Comparison of ENCODE assay signal across 18 cellular contexts in genomic region chr6:137727206-137727605, GRCh38.
DNase-seq lines count a peak whose midpoint lies in the region; ATAC-seq and TF ChIP-seq lines count a peak whose summit lies in the region.
"Had no signal": no experiment of that assay in that cellular context is flagged by ENCODE, and none has a peak within 500 bp of the region (broad histone marks: within the 10 kb centered on the region; RNA-seq: fewer than 3 reads in every experiment).

No MANE protein-coding gene starts in this region.

- no peaks in the 10 kb centered on the region for H3K9me2 ChIP-seq in SK-N-SH

- no peak overlapping the region for H2BK120ac ChIP-seq in mesenchymal stem cell (ENCODE audit: low read depth, low read length)

- H4K91ac ChIP-seq in mesenchymal stem cell (ENCODE audit: low read length): no peak overlapping the region

- no peak overlapping the region for H3K23ac ChIP-seq in mesenchymal stem cell (ENCODE audit: low read length in 2 of 2)

- H3K27me3 Mint-ChIP-seq in T-helper 17 cell: peaks cover 7% of the 10 kb centered on the region
- peaks cover 4% of the 10 kb centered on the region for H3K27me3 Mint-ChIP-seq in activated CD4-positive, alpha-beta T cell treated with anti-CD3 and anti-CD28 coated beads for 36 hours
- H3K27me3 Mint-ChIP-seq: CD4-positive, alpha-beta memory T cell had no signal

- peaks cover 2% of the 10 kb centered on the region for H3K36me3 Mint-ChIP-seq in T-helper 17 cell (ENCODE audit: low read depth)
- no peaks in the 10 kb centered on the region for H3K36me3 Mint-ChIP-seq in activated CD4-positive, alpha-beta T cell treated with anti-CD3 and anti-CD28 coated beads for 36 hours (ENCODE audit: low read depth)
- H3K36me3 Mint-ChIP-seq: CD4-positive, alpha-beta memory T cell had no signal

- H2AFZ ChIP-seq in mesenchymal stem cell (ENCODE audit: low read depth, low read length): no peak overlapping the region
- no peak overlapping the region for H2AFZ ChIP-seq in smooth muscle cell (ENCODE audit: low read depth)
- H2AFZ ChIP-seq in SK-N-SH (ENCODE audit: low read depth): no peak overlapping the region
- H2AFZ ChIP-seq: GM23338 had no signal

- TF ChIP-seq EP300 in SK-N-SH (IDR thresholded peaks at IDR 0.05; ENCODE audit: borderline replicate concordance in 1 of 2, low read depth in 1 of 2, low read length in 1 of 2): no peak

- H3K4me2 ChIP-seq in mesenchymal stem cell (ENCODE audit: low read length, poor library complexity, severe bottlenecking) (no peak overlapping the region), smooth muscle cell (peak overlapping the region; percentile 3), SK-N-SH (no peak overlapping the region)
- H3K4me2 ChIP-seq: GM23338 had no signal

- H3K9me3 Mint-ChIP-seq in activated CD4-positive, alpha-beta T cell treated with anti-CD3 and anti-CD28 coated beads for 36 hours (ENCODE audit: low read depth): no peaks in the 10 kb centered on the region
- H3K9me3 Mint-ChIP-seq: CD4-positive, alpha-beta memory T cell; GM23338; H9 had no signal

- H3K36me3 ChIP-seq in mesenchymal stem cell (ENCODE audit: control insufficient read depth in 1 of 2, insufficient read depth in 2 of 2, low read depth in 1 of 2, low read length in 2 of 2): no peaks in the 10 kb centered on the region
- H3K36me3 ChIP-seq in smooth muscle cell (ENCODE audit: low read depth): no peaks in the 10 kb centered on the region
- H3K36me3 ChIP-seq in SK-N-SH (replicated peaks in 1 of 2; ENCODE audit: control insufficient read depth in 1 of 2, insufficient read depth in 2 of 2, low read length in 1 of 2): no peaks in the 10 kb centered on the region

- no peak overlapping the region for H3K18ac ChIP-seq in mesenchymal stem cell (ENCODE audit: low read depth in 1 of 2, low read length in 2 of 2)

- no peak overlapping the region for H4K8ac ChIP-seq in mesenchymal stem cell (ENCODE audit: low read length)

- H3K9me3 ChIP-seq in T-helper 17 cell (ENCODE audit: control insufficient read depth, low read length, poor library complexity, severe bottlenecking): no peaks in the 10 kb centered on the region
- H3K9me3 ChIP-seq in mesenchymal stem cell (ENCODE audit: control insufficient read depth, low read length): no peaks in the 10 kb centered on the region
- no peaks in the 10 kb centered on the region for H3K9me3 ChIP-seq in smooth muscle cell (replicated peaks; ENCODE audit: low read depth)
- H3K9me3 ChIP-seq in SK-N-SH: no peaks in the 10 kb centered on the region

- DNase-seq in T-helper 17 cell (no peak), fibroblast of peridontal ligament (ENCODE audit: extremely low read depth) (peak; percentile 72), mesenchymal stem cell (peak; percentile 26), smooth muscle cell (lab: John Stamatoyannopoulos, UW; ENCODE audit: unreplicated experiment) (no peak), SK-N-SH (no peak), GM19240 (ENCODE audit: insufficient read length, low spot score) (no peak)
- DNase-seq in activated CD4-positive, alpha-beta T cell treated with anti-CD3 and anti-CD28 coated beads for 36 hours: no peak
- DNase-seq: C1 segment of cervical spinal cord; Calu3; CD4-positive, alpha-beta memory T cell; COR-L47; DMS53; DND-41; H9 had no signal

- no peak overlapping the region for H2BK15ac ChIP-seq in mesenchymal stem cell (ENCODE audit: low read depth, poor library complexity, severe bottlenecking)

- no peaks in the 10 kb centered on the region for H4K20me1 ChIP-seq in smooth muscle cell (ENCODE audit: low read depth)
- H4K20me1 ChIP-seq in SK-N-SH (ENCODE audit: insufficient read depth): no peaks in the 10 kb centered on the region

- TF ChIP-seq CTCF in smooth muscle cell (IDR thresholded peaks at IDR 0.05; ENCODE audit: borderline replicate concordance, insufficient read depth, poor library complexity, severe bottlenecking) (no peak), SK-N-SH (IDR thresholded peaks at IDR 0.05) (no peak)

- no peak overlapping the region for H3K14ac ChIP-seq in mesenchymal stem cell (ENCODE audit: low read length in 2 of 2)

- H3K27me3 ChIP-seq in mesenchymal stem cell (ENCODE audit: control insufficient read depth in 1 of 2, insufficient read depth in 1 of 2, low read length in 2 of 2): no peaks in the 10 kb centered on the region
- H3K27me3 ChIP-seq in smooth muscle cell (ENCODE audit: low read depth): no peaks in the 10 kb centered on the region
- H3K27me3 ChIP-seq in SK-N-SH (ENCODE audit: insufficient read depth): no peaks in the 10 kb centered on the region; the same call in 1 of the 2 replicates

- H2AK5ac ChIP-seq in mesenchymal stem cell (ENCODE audit: low read length, severe bottlenecking): no peak overlapping the region

- POLR2A ChIA-PET in SK-N-SH (lab: Yijun Ruan, JAX): no interaction called here
- POLR2A ChIA-PET in activated CD4-positive, alpha-beta T cell treated with anti-CD3 and anti-CD28 coated beads for 36 hours (lab: Charles Lee): no interaction called here

- peaks cover 13% of the 10 kb centered on the region for H3F3A ChIP-seq in smooth muscle cell (ENCODE audit: low read depth)
- no peaks in the 10 kb centered on the region for H3F3A ChIP-seq in SK-N-SH (replicated peaks; ENCODE audit: insufficient read depth)

- H3K27ac Mint-ChIP-seq in T-helper 17 cell: peak overlapping the region; percentile 1
- H3K27ac Mint-ChIP-seq in activated CD4-positive, alpha-beta T cell treated with anti-CD3 and anti-CD28 coated beads for 36 hours: no peak overlapping the region
- H3K27ac Mint-ChIP-seq: GM23338, H9 had no signal

- ATAC-seq in T-helper 17 cell: no peak
- ATAC-seq in GM18870 (IDR thresholded peaks at IDR 0.05; ENCODE audit: unreplicated experiment): no peak
- ATAC-seq in activated CD4-positive, alpha-beta T cell treated with anti-CD3 and anti-CD28 coated beads for 36 hours: no peak
- ATAC-seq: GM12878, GM23338, HCT116 had no signal

- intact Hi-C loops in activated CD4-positive, alpha-beta T cell treated with anti-CD3 and anti-CD28 coated beads for 36 hours (cut with DNase I, micrococcal nuclease): no loop called here

- H3K4me1 ChIP-seq in mesenchymal stem cell (ENCODE audit: control insufficient read depth, insufficient read depth, low read depth, low read length) (peaks cover 3% of the 10 kb centered on the region), smooth muscle cell (ENCODE audit: low read depth) (peaks cover 4% of the 10 kb centered on the region), SK-N-SH (ENCODE audit: control insufficient read depth in 1 of 2, insufficient read depth in 2 of 2, low read depth in 1 of 2, low read length in 1 of 2) (no peaks in the 10 kb centered on the region)

- CTCF ChIA-PET in SK-N-SH (lab: Yijun Ruan, JAX): interaction anchor here (0.9 to 1.3 kb wide), 2 partner anchors 57 to 140 kb away, joined by 3 read pairs; partner anchors contain the start of gene TNFAIP3
- CTCF ChIA-PET in activated CD4-positive, alpha-beta T cell treated with anti-CD3 and anti-CD28 coated beads for 36 hours (lab: Charles Lee): interaction anchor here (1.6 kb wide), 1 partner anchor 143 kb away, joined by 7 read pairs; no protein-coding TSS in a partner anchor

- H3K27ac ChIP-seq in mesenchymal stem cell (ENCODE audit: low read length, poor library complexity, severe bottlenecking) (no peak overlapping the region), smooth muscle cell (ENCODE audit: low read depth) (peak overlapping the region; percentile 44), SK-N-SH (ENCODE audit: low read depth in 2 of 2, low read length in 1 of 2) (no peak overlapping the region)

- H3K4me1 Mint-ChIP-seq in T-helper 17 cell: peaks cover 5% of the 10 kb centered on the region
- H3K4me1 Mint-ChIP-seq in activated CD4-positive, alpha-beta T cell treated with anti-CD3 and anti-CD28 coated beads for 36 hours: peaks cover 9% of the 10 kb centered on the region
- H3K4me1 Mint-ChIP-seq: GM23338, H9 had no signal

- H2BK12ac ChIP-seq in mesenchymal stem cell (ENCODE audit: low read length in 2 of 2): no peak overlapping the region

- H3K79me2 ChIP-seq in smooth muscle cell (ENCODE audit: low read depth) (no peaks in the 10 kb centered on the region), SK-N-SH (ENCODE audit: insufficient read depth) (no peaks in the 10 kb centered on the region)

- TF ChIP-seq RAD21 in SK-N-SH (IDR thresholded peaks at IDR 0.05; ENCODE audit: low read length): no peak

- H3K4ac ChIP-seq in mesenchymal stem cell (ENCODE audit: low read depth in 1 of 2, low read length in 2 of 2): no peak overlapping the region

- no peak overlapping the region for H2BK5ac ChIP-seq in mesenchymal stem cell (ENCODE audit: low read depth, low read length, poor library complexity, severe bottlenecking)

- no peak overlapping the region for H3K9ac ChIP-seq in mesenchymal stem cell (ENCODE audit: low read length)
- no peak overlapping the region for H3K9ac ChIP-seq in smooth muscle cell (ENCODE audit: low read depth)
- H3K9ac ChIP-seq in SK-N-SH: no peak overlapping the region

- no peak overlapping the region for H3K4me3 ChIP-seq in mesenchymal stem cell (ENCODE audit: insufficient read depth in 1 of 2, low read depth in 1 of 2, low read length in 2 of 2)
- no peak overlapping the region for H3K4me3 ChIP-seq in smooth muscle cell
- no peak overlapping the region for H3K4me3 ChIP-seq in SK-N-SH (ENCODE audit: low read depth in 2 of 2, low read length in 1 of 2)
- H3K4me3 ChIP-seq: GM12878, GM23338 had no signal

- no peak overlapping the region for H3K4me3 Mint-ChIP-seq in T-helper 17 cell
- no peak overlapping the region for H3K4me3 Mint-ChIP-seq in activated CD4-positive, alpha-beta T cell treated with anti-CD3 and anti-CD28 coated beads for 36 hours
- H3K4me3 Mint-ChIP-seq: CD4-positive, alpha-beta memory T cell; GM23338; H9 had no signal

- no peaks in the 10 kb centered on the region for H3K79me1 ChIP-seq in mesenchymal stem cell (replicated peaks; ENCODE audit: low read length, poor library complexity, severe bottlenecking)

- 100% methylated on average over 1 of the region's 3 CpGs for WGBS in mesenchymal stem cell
- WGBS in smooth muscle cell (ENCODE audit: low lambda C conversion rate): 19% methylated on average over 3 of the region's 3 CpGs
- 11% methylated on average over 3 of the region's 3 CpGs for WGBS in SK-N-SH (ENCODE audit: low lambda C conversion rate)

TF ChIP-seq in SK-N-SH, 30 proteins besides CTCF, POLR2A, EP300 and RAD21 (continues in another document):
- no peak for TF ChIP-seq MXI1 (IDR thresholded peaks at IDR 0.05; ENCODE audit: low read depth, low read length)
- no peak for TF ChIP-seq RCOR1 (IDR thresholded peaks at IDR 0.05; ENCODE audit: low read length)
- no peak for TF ChIP-seq POLR2AphosphoS5 (IDR thresholded peaks at IDR 0.05; ENCODE audit: low read depth, low read length)
- no peak for TF ChIP-seq TAF1 (IDR thresholded peaks at IDR 0.05; ENCODE audit: borderline replicate concordance, low read depth, low read length)
- no peak for TF ChIP-seq USF2 (IDR thresholded peaks at IDR 0.05; ENCODE audit: borderline replicate concordance, low read depth, low read length)

Comparison
In these comparisons a context has a peak if more than half of its experiments do, and no peak if none do; other contexts are left out.
1. DNase-seq: peak in fibroblast of peridontal ligament (single experiment) and mesenchymal stem cell (single experiment); none in T-helper 17 cell (0 of 3), smooth muscle cell (single experiment), SK-N-SH (single experiment), activated CD4-positive, alpha-beta T cell treated with anti-CD3 and anti-CD28 coated beads for 36 hours (single experiment) and GM19240 (single experiment).